In the genomic region with DNA sequence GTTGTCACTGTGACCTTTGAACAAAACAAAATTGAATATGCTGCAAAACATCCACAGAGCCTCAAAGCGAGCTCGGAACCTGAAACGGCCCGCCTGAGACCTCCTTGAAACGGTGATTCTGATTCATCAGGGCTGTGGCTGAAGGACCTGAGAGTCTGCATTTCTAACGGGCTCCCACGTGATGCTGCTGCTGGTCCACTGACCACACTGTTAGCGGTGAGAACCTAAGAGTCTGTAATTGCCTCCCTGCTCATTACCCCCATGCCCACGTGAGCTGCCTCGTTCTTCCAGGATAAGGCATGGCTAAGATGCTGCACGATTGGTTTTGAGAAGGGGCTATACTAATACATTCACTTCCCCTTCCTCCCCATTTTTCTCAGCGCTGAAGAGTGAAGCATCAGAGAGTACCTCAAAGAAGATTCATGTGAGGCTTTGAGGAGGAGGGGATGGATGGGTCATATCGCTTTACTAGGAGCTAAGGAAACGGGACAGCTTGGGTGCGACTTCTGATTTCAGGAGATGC, we compare ENCODE assay signal across 8 cellular contexts. TPM values are rescaled to one million over a fixed set of nuclear protein-coding genes. Genes with fewer than 3 reads are reported as not detected.
DNase-seq lines count a peak whose midpoint lies in the region; ATAC-seq and TF ChIP-seq lines count a peak whose summit lies in the region.

No MANE protein-coding gene starts in this region.

- no peaks in the 10 kb centered on the region for H3K27me3 ChIP-seq in CD8-positive, alpha-beta memory T cell (ENCODE audit: insufficient read depth, low read length, poor library complexity, severe bottlenecking)
- H3K27me3 ChIP-seq in neural cell (ENCODE audit: insufficient read depth, low read depth, low read length), result peaks cover 39% of the 10 kb centered on the region
- no peaks in the 10 kb centered on the region for H3K27me3 ChIP-seq in SJCRH30

- H3K36me3 Mint-ChIP-seq in CD8-positive, alpha-beta memory T cell, result no peaks in the 10 kb centered on the region
- H3K36me3 Mint-ChIP-seq in brain, result no peaks in the 10 kb centered on the region

- no peaks in the 10 kb centered on the region for H4K20me1 ChIP-seq in neural cell (ENCODE audit: insufficient read depth)

- POLR2A ChIA-PET in CD8-positive, alpha-beta memory T cell (lab: Charles Lee), result no interaction called here

- peaks cover 9 to 20% (median 10%) of the 10 kb centered on the region in 3 donors for H3K4me1 Mint-ChIP-seq in CD8-positive, alpha-beta memory T cell
- H3K4me1 Mint-ChIP-seq in brain, result peaks cover 44% of the 10 kb centered on the region

- no peak overlapping the region for H3K27ac ChIP-seq in CD8-positive, alpha-beta memory T cell (ENCODE audit: low read depth, low read length)
- H3K27ac ChIP-seq in neural cell (ENCODE audit: low read length) (no peak overlapping the region), SJCRH30 (no peak overlapping the region)

- H3K36me3 ChIP-seq in CD8-positive, alpha-beta memory T cell (ENCODE audit: insufficient read depth, low read length), result no peaks in the 10 kb centered on the region
- no peaks in the 10 kb centered on the region for H3K36me3 ChIP-seq in neural cell (ENCODE audit: insufficient read depth, low read length)
- no peaks in the 10 kb centered on the region for H3K36me3 ChIP-seq in SJCRH30

- H3K4me2 ChIP-seq in neural cell (ENCODE audit: low read length), result peak overlapping the region; percentile 69

- H3K9me2 ChIP-seq in neural cell (ENCODE audit: insufficient read depth, low read length), result no peaks in the 10 kb centered on the region

- no peaks in the 10 kb centered on the region for H3F3A ChIP-seq in neural cell (ENCODE audit: insufficient read depth, low read length, poor library complexity, severe bottlenecking)

- no peak for TF ChIP-seq CTCF in brain (conservative IDR thresholded peaks at IDR 0.05)
- no peak for TF ChIP-seq CTCF in neural cell (IDR thresholded peaks at IDR 0.05; ENCODE audit: poor library complexity, severe bottlenecking)

- no peak for TF ChIP-seq RAD21 in neural cell (conservative IDR thresholded peaks at IDR 0.05)

- H2AFZ ChIP-seq in neural cell (ENCODE audit: low read depth, low read length), result peak overlapping the region; percentile 12

- ATAC-seq in HG02798 (IDR thresholded peaks at IDR 0.05; ENCODE audit: poor library complexity, unreplicated experiment) (peak; percentile 7), HG03139 (IDR thresholded peaks at IDR 0.05; ENCODE audit: unreplicated experiment) (no peak)

- CTCF ChIA-PET in CD8-positive, alpha-beta memory T cell (lab: Charles Lee), result interaction anchor here (0.7 to 6.8 kb wide), 39 partner anchors 9 to 668 kb away, joined by 3 to 69 read pairs (median 4); partner anchors contain the start of genes TAF1A and TLR5

- H3K9me3 Mint-ChIP-seq in CD8-positive, alpha-beta memory T cell, result no peaks in the 10 kb centered on the region
- peaks cover 0 to 3% (median 0%) of the 10 kb centered on the region in 5 experiments for H3K9me3 Mint-ChIP-seq in brain

- H3K9me3 ChIP-seq in CD8-positive, alpha-beta memory T cell (ENCODE audit: low read length), result no peaks in the 10 kb centered on the region
- H3K9me3 ChIP-seq in neural cell (ENCODE audit: low read length), result no peaks in the 10 kb centered on the region
- H3K9me3 ChIP-seq in SJCRH30 (replicated peaks), result no peaks in the 10 kb centered on the region

- H3K79me2 ChIP-seq in neural cell (replicated peaks; ENCODE audit: insufficient read depth, low read length), result no peaks in the 10 kb centered on the region

- H3K4me3 Mint-ChIP-seq in CD8-positive, alpha-beta memory T cell, result peak overlapping the region in 6 of 7 donors; percentile 27 to 79 (median 57)
- H3K4me3 Mint-ChIP-seq in brain, result peak overlapping the region; percentile 79 to 85 (median 81)

- no peak for DNase-seq in CD8-positive, alpha-beta memory T cell
- no peak for DNase-seq in activated effector memory CD4-positive, alpha-beta T cell treated with Interleukin-2 at 50 U/mL for 16 hours
- DNase-seq in DMS 273 (lab: John Stamatoyannopoulos, UW; ENCODE audit: unreplicated experiment) (no peak), SJCRH30 (no peak)

- peaks cover 14% of the 10 kb centered on the region for H3K4me1 ChIP-seq in CD8-positive, alpha-beta memory T cell (ENCODE audit: insufficient read depth, low read length)
- H3K4me1 ChIP-seq in SJCRH30, result no peaks in the 10 kb centered on the region

- H3K4me3 ChIP-seq in CD8-positive, alpha-beta memory T cell (ENCODE audit: low read length), result no peak overlapping the region
- H3K4me3 ChIP-seq in neural cell (ENCODE audit: low read length) (peak overlapping the region; percentile 60), SJCRH30 (no peak overlapping the region)

- no peak overlapping the region for H3K27ac Mint-ChIP-seq in CD8-positive, alpha-beta memory T cell
- H3K27ac Mint-ChIP-seq in brain, result peak overlapping the region in 1 of 5 experiments; percentile 22

- H3K27me3 Mint-ChIP-seq in CD8-positive, alpha-beta memory T cell, result peaks cover 12 to 33% of the 10 kb centered on the region in 2 donors
- H3K27me3 Mint-ChIP-seq in brain, result peaks cover 85% of the 10 kb centered on the region

- TF ChIP-seq EP300 in neural cell (conservative IDR thresholded peaks at IDR 0.05; ENCODE audit: poor library complexity, severe bottlenecking), result no peak

- H3K9ac ChIP-seq in neural cell (ENCODE audit: low read length), result no peak overlapping the region

TF ChIP-seq in neural cell, 6 proteins besides CTCF, POLR2A, EP300 and RAD21:
- TF ChIP-seq, protein P1, sequence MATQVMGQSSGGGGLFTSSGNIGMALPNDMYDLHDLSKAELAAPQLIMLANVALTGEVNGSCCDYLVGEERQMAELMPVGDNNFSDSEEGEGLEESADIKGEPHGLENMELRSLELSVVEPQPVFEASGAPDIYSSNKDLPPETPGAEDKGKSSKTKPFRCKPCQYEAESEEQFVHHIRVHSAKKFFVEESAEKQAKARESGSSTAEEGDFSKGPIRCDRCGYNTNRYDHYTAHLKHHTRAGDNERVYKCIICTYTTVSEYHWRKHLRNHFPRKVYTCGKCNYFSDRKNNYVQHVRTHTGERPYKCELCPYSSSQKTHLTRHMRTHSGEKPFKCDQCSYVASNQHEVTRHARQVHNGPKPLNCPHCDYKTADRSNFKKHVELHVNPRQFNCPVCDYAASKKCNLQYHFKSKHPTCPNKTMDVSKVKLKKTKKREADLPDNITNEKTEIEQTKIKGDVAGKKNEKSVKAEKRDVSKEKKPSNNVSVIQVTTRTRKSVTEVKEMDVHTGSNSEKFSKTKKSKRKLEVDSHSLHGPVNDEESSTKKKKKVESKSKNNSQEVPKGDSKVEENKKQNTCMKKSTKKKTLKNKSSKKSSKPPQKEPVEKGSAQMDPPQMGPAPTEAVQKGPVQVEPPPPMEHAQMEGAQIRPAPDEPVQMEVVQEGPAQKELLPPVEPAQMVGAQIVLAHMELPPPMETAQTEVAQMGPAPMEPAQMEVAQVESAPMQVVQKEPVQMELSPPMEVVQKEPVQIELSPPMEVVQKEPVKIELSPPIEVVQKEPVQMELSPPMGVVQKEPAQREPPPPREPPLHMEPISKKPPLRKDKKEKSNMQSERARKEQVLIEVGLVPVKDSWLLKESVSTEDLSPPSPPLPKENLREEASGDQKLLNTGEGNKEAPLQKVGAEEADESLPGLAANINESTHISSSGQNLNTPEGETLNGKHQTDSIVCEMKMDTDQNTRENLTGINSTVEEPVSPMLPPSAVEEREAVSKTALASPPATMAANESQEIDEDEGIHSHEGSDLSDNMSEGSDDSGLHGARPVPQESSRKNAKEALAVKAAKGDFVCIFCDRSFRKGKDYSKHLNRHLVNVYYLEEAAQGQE (IDR thresholded peaks at IDR 0.05; ENCODE audit: borderline replicate concordance), result no peak
- TF ChIP-seq EZH2 (IDR thresholded peaks at IDR 0.05; ENCODE audit: borderline replicate concordance, insufficient read depth, low read length, poor library complexity, severe bottlenecking), result no peak
- TF ChIP-seq TAF1 (IDR thresholded peaks at IDR 0.05; ENCODE audit: low read depth), result no peak
- TF ChIP-seq POLR2AphosphoS5 (IDR thresholded peaks at IDR 0.05), result no peak
- no peak for TF ChIP-seq SMC3 (conservative IDR thresholded peaks at IDR 0.05; ENCODE audit: poor library complexity)
- no peak for TF ChIP-seq MXI1 (conservative IDR thresholded peaks at IDR 0.05; ENCODE audit: poor library complexity, severe bottlenecking)

RNA-seq across cellular contexts. Expression of gene TLR5, which starts 9.7 kb away (rescaled TPM):
- total RNA-seq in CD8-positive, alpha-beta memory T cell, result under 1 TPM; 0.22 to 0.46 TPM
- 0.71 TPM for polyA plus RNA-seq in CD8-positive, alpha-beta memory T cell
- polyA plus RNA-seq in brain (ENCODE audit: insufficient read depth, low read depth, low replicate concordance), result 0.36 TPM
- not detected in 2 replicates for polyA plus RNA-seq in neural cell
- 0.24 and 1.9 TPM in 2 replicates for polyA minus RNA-seq in neural cell
- total RNA-seq in SJCRH30 (2014; rRNA removed; shearing (Covaris generic)), result 0.06 and 0.10 TPM in 2 replicates
